ENCODE assay signal across 29 cellular contexts in the genomic region with DNA sequence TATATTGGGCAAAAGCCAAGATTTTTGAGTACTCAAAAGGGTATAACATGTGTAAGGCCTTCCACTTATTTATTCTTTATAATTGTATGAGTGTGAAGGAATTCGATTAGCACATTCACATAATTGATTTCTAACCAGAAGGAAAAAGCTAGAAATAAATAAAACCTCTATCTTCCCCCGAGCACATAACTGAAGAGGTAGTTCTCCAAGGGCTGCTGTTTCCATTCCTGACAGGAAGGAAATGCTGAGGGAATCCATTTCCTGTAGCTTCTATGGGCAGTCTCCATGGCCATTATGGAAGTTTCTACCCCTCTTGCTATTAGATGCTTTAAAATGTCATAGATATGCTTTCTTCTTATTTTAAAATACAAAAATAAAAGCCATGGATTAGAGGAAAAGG.
"Had no signal": no experiment of that assay in that cellular context is flagged by ENCODE, and none has a peak within 500 bp of the region (broad histone marks: within the 10 kb centered on the region; RNA-seq: fewer than 3 reads in every experiment).

No MANE protein-coding gene starts in this region.

- ATAC-seq: activated CD4-positive, alpha-beta T cell treated with anti-CD3 and anti-CD28 coated beads for 36 hours; activated CD8-positive, alpha-beta memory T cell treated with anti-CD3 and anti-CD28 coated beads, Interleukin-2, amount 10 ng/mL, durations not matched to agents 7 days and 5 days; activated CD8-positive, alpha-beta T cell treated with anti-CD3 and anti-CD28 coated beads, Interleukin-2, amount 10 ng/mL, durations not matched to agents 7 days and 5 days; activated naive CD4-positive, alpha-beta T cell treated with anti-CD3 and anti-CD28 coated beads, Interleukin-2, amount 50 U/mL, for 72 hours; activated T-cell treated with anti-CD3 and anti-CD28 coated beads, Interleukin-2, amount 50 U/mL, for 72 hours; effector memory CD8-positive, alpha-beta T cell; gastroesophageal sphincter; heart right ventricle had no signal

- DNase-seq: activated CD4-positive, alpha-beta memory T cell treated with anti-CD3 and anti-CD28 coated beads for 36 hours; activated CD4-positive, alpha-beta T cell treated with anti-CD3 and anti-CD28 coated beads for 36 hours; activated CD4-positive, alpha-beta T cell treated with anti-CD3 and anti-CD28 coated beads, Interleukin-2, amount 10 ng/mL, durations not matched to agents 24 days and 14 days; activated CD4-positive, CD25-positive, alpha-beta regulatory T cell; activated CD4-positive, CD25-positive, alpha-beta regulatory T cell treated with anti-CD3 and anti-CD28 coated beads, Interleukin-2, amount 50 U/mL, for 72 hours; activated CD8-positive, alpha-beta memory T cell treated with anti-CD3 and anti-CD28 coated beads, Interleukin-2, amount 10 ng/mL, durations not matched to agents 7 days and 5 days; activated CD8-positive, alpha-beta memory T cell treated with anti-CD3 and anti-CD28 coated beads, Interleukin-2, amount 50 U/mL, for 4 hours; activated CD8-positive, alpha-beta T cell treated with anti-CD3 and anti-CD28 coated beads, Interleukin-2, amount 10 ng/mL, durations not matched to agents 7 days and 5 days; activated gamma-delta T cell; activated naive CD4-positive, alpha-beta T cell; activated naive CD4-positive, alpha-beta T cell treated with anti-CD3 and anti-CD28 coated beads, Interleukin-2, amount 10 ng/mL, durations not matched to agents 7 days and 5 days; activated naive CD8-positive, alpha-beta T cell treated with anti-CD3 and anti-CD28 coated beads, Interleukin-2, amount 10 ng/mL, durations not matched to agents 7 days and 5 days; activated T-cell treated with anti-CD3 and anti-CD28 coated beads, Interleukin-2, amount 50 U/mL, for 24 hours; activated T-cell treated with anti-CD3 and anti-CD28 coated beads, Interleukin-2, amount 50 U/mL, for 72 hours; central memory CD4-positive, alpha-beta T cell; cerebellar nuclear complex; colonic mucosa; effector CD4-positive, alpha-beta T cell; effector memory CD8-positive, alpha-beta T cell; esophagus squamous epithelium; foreskin melanocyte; heart right ventricle; T-helper 2 cell had no signal

- H3K4me3 ChIP-seq: ascending aorta, breast epithelium, cardiac muscle cell, colonic mucosa, esophagus squamous epithelium, gastroesophageal sphincter, heart right ventricle had no signal

- H3K4me1 ChIP-seq: ascending aorta, breast epithelium, colonic mucosa had no signal

- H3K9me3 ChIP-seq: breast epithelium, colonic mucosa, esophagus squamous epithelium, gastroesophageal sphincter had no signal

- H3K36me3 ChIP-seq: ascending aorta, breast epithelium, cardiac muscle cell, colonic mucosa, esophagus squamous epithelium, gastroesophageal sphincter, heart right ventricle had no signal

- H3K27ac ChIP-seq: ascending aorta, breast epithelium, cardiac muscle cell, colonic mucosa, epithelial cell of prostate, esophagus squamous epithelium, gastroesophageal sphincter, heart right ventricle had no signal

- H3K27me3 ChIP-seq: ascending aorta, breast epithelium, cardiac muscle cell, colonic mucosa, esophagus squamous epithelium, gastroesophageal sphincter, heart right ventricle had no signal
